In genomic region chr16:20430480-20430879, GRCh38 we compare ENCODE assay signal across 3 cellular contexts.
TF ChIP-seq lines count a peak whose summit lies in the region.
"Not testable (repeated sequence)": the region's sequence is repeated elsewhere in the genome, so short reads cannot be mapped to it uniquely, and the experiment has no call there.

No MANE protein-coding gene starts in this region.

TF ChIP-seq in HEK293, 187 proteins besides CTCF, POLR2A, EP300 and RAD21:
- TF ChIP-seq ZNF366 (tag by site-specific recombination; conservative IDR thresholded peaks at IDR 0.05): peak; percentile 61; the same call in 1 of the 2 replicates

TF ChIP-seq in K562, 482 proteins besides CTCF, POLR2A, EP300 and RAD21:
- TF ChIP-seq ZNF512 (tag; IDR thresholded peaks at IDR 0.05): peak; percentile 62

TF ChIP-seq in HepG2, 621 proteins besides CTCF, POLR2A, EP300 and RAD21:
- TF ChIP-seq NONO (IDR thresholded peaks at IDR 0.05) (peak; percentile 91; the same call in 1 of the 2 replicates), IKZF1 (IDR thresholded peaks at IDR 0.05) (peak; percentile 80; the same call in 1 of the 2 replicates), SOX6 (IDR thresholded peaks at IDR 0.05) (0 out of 2 replicates have a peak, but pooled peaks have one; percentile 23), FOXK2 (IDR thresholded peaks at IDR 0.05) (peak; percentile 26; the same call in 1 of the 2 replicates), FOXP1 (IDR thresholded peaks at IDR 0.05) (peak; percentile 23; the same call in 1 of the 2 replicates), ZNF512 (CRISPR knock-in tag; IDR thresholded peaks at IDR 0.05) (peak; percentile 19; the same call in 1 of the 2 replicates), ATF7 (IDR thresholded peaks at IDR 0.05) (peak; percentile 6; the same call in 1 of the 2 replicates)
- not testable (repeated sequence) for TF ChIP-seq NONO (CRISPR knock-in tag; conservative IDR thresholded peaks at IDR 0.05); SOX6 (CRISPR knock-in tag; IDR thresholded peaks at IDR 0.05); FOXP1 (CRISPR knock-in tag; IDR thresholded peaks at IDR 0.05); ATF7 (CRISPR knock-in tag; IDR thresholded peaks at IDR 0.05)
